In the genomic region with DNA sequence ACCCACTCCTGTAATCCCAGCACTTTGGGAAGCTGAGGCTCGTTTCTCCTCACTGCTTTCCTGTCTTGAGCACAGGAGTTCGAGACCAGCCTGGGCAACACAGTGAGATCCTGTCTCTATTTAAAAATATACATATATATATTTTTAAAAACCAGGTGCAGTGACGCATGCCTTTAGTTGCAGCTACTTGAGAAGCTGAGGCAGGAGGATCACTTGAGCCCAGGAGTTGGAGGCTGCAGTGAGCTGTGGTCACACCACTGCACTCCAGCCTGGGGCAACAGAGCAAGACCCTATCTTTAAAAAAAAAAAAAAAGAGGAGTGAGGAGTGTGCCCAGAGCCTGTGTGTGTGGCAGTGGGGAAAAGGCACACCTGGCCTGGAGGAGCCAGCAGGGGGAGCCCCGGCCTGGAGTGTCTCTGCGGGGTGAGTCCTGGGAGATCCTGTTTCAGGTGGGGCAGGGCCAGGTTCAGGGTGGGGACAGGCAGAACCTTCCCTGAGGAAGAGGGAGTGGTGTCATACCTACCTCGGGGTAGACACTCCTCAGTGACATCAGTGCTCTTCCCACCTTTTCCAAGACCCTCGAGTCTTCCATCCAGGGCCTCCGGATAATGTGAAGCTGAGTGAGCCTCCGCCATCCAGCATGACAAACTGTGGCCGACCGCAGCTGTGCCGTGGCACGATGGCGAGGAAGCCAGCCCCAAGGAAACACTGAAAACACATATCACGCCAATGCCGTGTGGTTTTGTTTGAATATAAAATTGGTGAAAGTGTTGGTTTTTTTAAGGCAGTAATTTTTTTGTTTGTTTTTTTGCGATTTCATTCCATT, we compare ENCODE assay signal across 7 cellular contexts. TPM values are rescaled to one million over a fixed set of nuclear protein-coding genes. Genes with fewer than 3 reads are reported as not detected.
DNase-seq lines count a peak whose midpoint lies in the region; ATAC-seq and TF ChIP-seq lines count a peak whose summit lies in the region.

No MANE protein-coding gene starts in this region.

- H3K4me1 ChIP-seq in RWPE2 (ENCODE audit: insufficient read depth, poor library complexity, severe bottlenecking) = peaks cover 8% of the 10 kb centered on the region

- no peaks in the 10 kb centered on the region for H3K27me3 Mint-ChIP-seq in activated naive CD8-positive, alpha-beta T cell treated with anti-CD3 and anti-CD28 coated beads for 36 hours
- H3K27me3 Mint-ChIP-seq in immature natural killer cell (ENCODE audit: low read depth in 3 of 3) = peaks cover 0 to 3% (median 0%) of the 10 kb centered on the region in 3 donors

- peaks cover 66% of the 10 kb centered on the region for H3K36me3 ChIP-seq in RWPE2 (ENCODE audit: low read depth)

- ATAC-seq in RWPE2 (ENCODE audit: low read depth) (peak; percentile 79), GM21515 (IDR thresholded peaks at IDR 0.05; ENCODE audit: unreplicated experiment) (no peak), HG03565 (IDR thresholded peaks at IDR 0.05; ENCODE audit: unreplicated experiment) (no peak)

- peak; percentile 62 for DNase-seq in GM19238 (ENCODE audit: insufficient read length, low spot score)
- DNase-seq in RWPE2 (ENCODE audit: low spot score) = no peak
- DNase-seq in activated naive CD8-positive, alpha-beta T cell treated with anti-CD3 and anti-CD28 coated beads for 36 hours = peak; percentile 47
- DNase-seq in immature natural killer cell = peak; percentile 34 to 55 (median 40)
- peak; percentile 45 for DNase-seq in stimulated activated CD8-positive, alpha-beta memory T cell treated with anti-CD3 and anti-CD28 coated beads, Interleukin-4, amount 100 ng/mL, for 24 hours (ENCODE audit: low read depth)

- peak overlapping the region; percentile 4 for H3K27ac ChIP-seq in RWPE2 (ENCODE audit: poor library complexity, severe bottlenecking)

- H3K9me3 Mint-ChIP-seq in activated naive CD8-positive, alpha-beta T cell treated with anti-CD3 and anti-CD28 coated beads for 36 hours = no peaks in the 10 kb centered on the region
- H3K9me3 Mint-ChIP-seq in immature natural killer cell = no peaks in the 10 kb centered on the region

- H3K27ac Mint-ChIP-seq in activated naive CD8-positive, alpha-beta T cell treated with anti-CD3 and anti-CD28 coated beads for 36 hours = peak overlapping the region; percentile 28
- peak overlapping the region in 2 of 6 donors; percentile 13 to 36 for H3K27ac Mint-ChIP-seq in immature natural killer cell

- H3K4me3 ChIP-seq in RWPE2 (ENCODE audit: severe bottlenecking) = no peak overlapping the region

- TF ChIP-seq CTCF in RWPE2 (IDR thresholded peaks at IDR 0.05; ENCODE audit: poor library complexity, severe bottlenecking) = peak; percentile 79

- H3K27me3 ChIP-seq in RWPE2 (ENCODE audit: insufficient read depth, poor library complexity, severe bottlenecking) = no peaks in the 10 kb centered on the region

- peaks cover 15% of the 10 kb centered on the region for H3K36me3 Mint-ChIP-seq in activated naive CD8-positive, alpha-beta T cell treated with anti-CD3 and anti-CD28 coated beads for 36 hours
- peaks cover 3 to 26% (median 8%) of the 10 kb centered on the region in 3 donors for H3K36me3 Mint-ChIP-seq in immature natural killer cell

- no peak overlapping the region for H3K4me3 Mint-ChIP-seq in activated naive CD8-positive, alpha-beta T cell treated with anti-CD3 and anti-CD28 coated beads for 36 hours
- H3K4me3 Mint-ChIP-seq in immature natural killer cell = no peak overlapping the region

- H3K9me3 ChIP-seq in RWPE2 (ENCODE audit: severe bottlenecking) = no peaks in the 10 kb centered on the region

- peaks cover 12% of the 10 kb centered on the region for H3K4me1 Mint-ChIP-seq in activated naive CD8-positive, alpha-beta T cell treated with anti-CD3 and anti-CD28 coated beads for 36 hours
- peaks cover 0 to 1% of the 10 kb centered on the region in 2 donors for H3K4me1 Mint-ChIP-seq in immature natural killer cell

RNA-seq across cellular contexts. Expression of gene ARPC1B, which starts 9.0 kb away (rescaled TPM):
- 100 to 1,000 TPM; 256 to 258 TPM for total RNA-seq in activated naive CD8-positive, alpha-beta T cell treated with anti-CD3 and anti-CD28 coated beads for 36 hours
- 100 to 1,000 TPM; 582 to 834 (median 626) TPM for polyA plus RNA-seq in immature natural killer cell

RNA-seq across cellular contexts. Expression of gene ARPC1A, which starts 39.8 kb away (rescaled TPM):
- total RNA-seq in activated naive CD8-positive, alpha-beta T cell treated with anti-CD3 and anti-CD28 coated beads for 36 hours = 10 to 100 TPM; 55.0 to 55.9 TPM
- polyA plus RNA-seq in immature natural killer cell = 10 to 100 TPM; 26.6 to 49.2 (median 39.5) TPM

RNA-seq across cellular contexts. Expression of gene PDAP1, which starts 42.9 kb away (rescaled TPM):
- 100 to 1,000 TPM; 201 to 214 TPM for total RNA-seq in activated naive CD8-positive, alpha-beta T cell treated with anti-CD3 and anti-CD28 coated beads for 36 hours
- polyA plus RNA-seq in immature natural killer cell = 10 to 100 TPM; 20.7 to 43.3 (median 30.0) TPM

RNA-seq across cellular contexts. Expression of gene BUD31, which starts 43.2 kb away (rescaled TPM):
- 100 to 1,000 TPM; 156 to 162 TPM for total RNA-seq in activated naive CD8-positive, alpha-beta T cell treated with anti-CD3 and anti-CD28 coated beads for 36 hours
- 100 to 1,000 TPM; 265 to 362 (median 279) TPM for polyA plus RNA-seq in immature natural killer cell
